Comparison of ENCODE assay signal across 19 cellular contexts in genomic region chr15:88835119-88835518, GRCh38. TPM values are rescaled to one million over a fixed set of nuclear protein-coding genes. Genes with fewer than 3 reads are reported as not detected.
"Had no signal": no experiment of that assay in that cellular context is flagged by ENCODE, and none has a peak within 500 bp of the region (broad histone marks: within the 10 kb centered on the region; RNA-seq: fewer than 3 reads in every experiment).

No MANE protein-coding gene starts in this region.

- H3K27ac Mint-ChIP-seq: activated naive CD4-positive, alpha-beta T cell treated with anti-CD3 and anti-CD28 coated beads for 36 hours; activated naive CD8-positive, alpha-beta T cell treated with anti-CD3 and anti-CD28 coated beads, Interleukin-2, amount 50 U/mL, for 24 hours; activated T-helper 1 cell treated with anti-CD3 and anti-CD28 coated beads, Interleukin-12 subunit alpha, Interleukin-12 subunit beta, Interleukin-2, Interleukin-4 antibody, amounts not matched to agents 30 ng/mL and 10 ng/mL and 1 ng/mL, durations not matched to agents 14 hours and 24 hours and 36 hours; endodermal cell; progenitor cell of endocrine pancreas had no signal

- ATAC-seq: activated CD4-positive, CD25-positive, alpha-beta regulatory T cell treated with anti-CD3 and anti-CD28 coated beads, Interleukin-2, amount 50 U/mL, for 24 hours had no signal

- H3K9me3 Mint-ChIP-seq: activated naive CD4-positive, alpha-beta T cell treated with anti-CD3 and anti-CD28 coated beads for 36 hours; activated naive CD8-positive, alpha-beta T cell treated with anti-CD3 and anti-CD28 coated beads, Interleukin-2, amount 50 U/mL, for 24 hours; activated T-helper 1 cell treated with anti-CD3 and anti-CD28 coated beads, Interleukin-12 subunit alpha, Interleukin-12 subunit beta, Interleukin-2, Interleukin-4 antibody, amounts not matched to agents 30 ng/mL and 10 ng/mL and 1 ng/mL, durations not matched to agents 14 hours and 24 hours and 36 hours; endodermal cell had no signal

- H3K27me3 Mint-ChIP-seq: activated naive CD8-positive, alpha-beta T cell treated with anti-CD3 and anti-CD28 coated beads, Interleukin-2, amount 50 U/mL, for 24 hours; progenitor cell of endocrine pancreas had no signal

- H3K4me3 ChIP-seq: ascending aorta, dorsolateral prefrontal cortex, right atrium auricular region, skin epidermis, transverse colon had no signal

- DNase-seq: activated CD4-positive, alpha-beta T cell treated with anti-CD3 and anti-CD28 coated beads, Interleukin-2, amount 50 U/mL, for 1 hour; activated CD8-positive, alpha-beta memory T cell treated with anti-CD3 and anti-CD28 coated beads for 24 hours; activated naive CD4-positive, alpha-beta T cell treated with anti-CD3 and anti-CD28 coated beads for 36 hours; activated naive CD8-positive, alpha-beta T cell treated with anti-CD3 and anti-CD28 coated beads, Interleukin-2, amount 50 U/mL, for 24 hours; foreskin melanocyte; stimulated activated CD4-positive, alpha-beta T cell treated with anti-CD3 and anti-CD28 coated beads, Interleukin-15, amount 100 ng/mL, for 24 hours; stimulated activated CD4-positive, alpha-beta T cell treated with anti-CD3 and anti-CD28 coated beads, Interleukin-4, amount 100 ng/mL, for 1 hour; T-helper 9 cell; transverse colon had no signal

- H3K36me3 ChIP-seq: right atrium auricular region, transverse colon had no signal

- H3K4me1 Mint-ChIP-seq: activated naive CD8-positive, alpha-beta T cell treated with anti-CD3 and anti-CD28 coated beads, Interleukin-2, amount 50 U/mL, for 24 hours; endodermal cell had no signal

- H3K27ac ChIP-seq: ascending aorta, dorsolateral prefrontal cortex, right atrium auricular region, skin epidermis, transverse colon had no signal

- H3K4me3 Mint-ChIP-seq: activated naive CD4-positive, alpha-beta T cell treated with anti-CD3 and anti-CD28 coated beads for 36 hours; activated naive CD8-positive, alpha-beta T cell treated with anti-CD3 and anti-CD28 coated beads, Interleukin-2, amount 50 U/mL, for 24 hours; activated T-helper 1 cell treated with anti-CD3 and anti-CD28 coated beads, Interleukin-12 subunit alpha, Interleukin-12 subunit beta, Interleukin-2, Interleukin-4 antibody, amounts not matched to agents 30 ng/mL and 10 ng/mL and 1 ng/mL, durations not matched to agents 14 hours and 24 hours and 36 hours; endodermal cell had no signal

- H3K9me3 ChIP-seq: ascending aorta, right atrium auricular region, transverse colon had no signal

- H3K27me3 ChIP-seq: ascending aorta, dorsolateral prefrontal cortex, right atrium auricular region, transverse colon had no signal

- H3K4me1 ChIP-seq: right atrium auricular region, transverse colon had no signal

RNA-seq across cellular contexts. Expression of gene ACAN, which starts 31.9 kb away (rescaled TPM):
- total RNA-seq: activated naive CD4-positive, alpha-beta T cell treated with anti-CD3 and anti-CD28 coated beads for 36 hours; activated T-helper 1 cell treated with anti-CD3 and anti-CD28 coated beads, Interleukin-12 subunit alpha, Interleukin-12 subunit beta, Interleukin-2, Interleukin-4 antibody, amounts not matched to agents 30 ng/mL and 10 ng/mL and 1 ng/mL, durations not matched to agents 14 hours and 24 hours and 36 hours; bronchial epithelial cell had no signal
- polyA plus RNA-seq: neural cell had no signal
